1 cellular context compared by ENCODE assay signal in genomic region chr12:42144424-42145196, GRCh38.
TF ChIP-seq lines count a peak whose summit lies in the region.

Gene GXYLT1, minus strand, starts transcription at chr12:42144874. Its CDS starts 228 bp downstream, at chr12:42144646.

TF ChIP-seq in K562, 482 proteins besides CTCF, POLR2A, EP300 and RAD21 (continued from another document and continues in another):
- TF ChIP-seq STAT6 (CRISPR knock-in tag; IDR thresholded peaks at IDR 0.05) (no peak), E2F4 (CRISPR knock-in tag; IDR thresholded peaks at IDR 0.05; ENCODE audit: low read depth) (no peak), SETDB1 (IDR thresholded peaks at IDR 0.05; ENCODE audit: low read length) (no peak), NR2C2 (CRISPR knock-in tag; IDR thresholded peaks at IDR 0.05) (peak; percentile 60; the same call in 1 of the 2 replicates), NR2C2 (tag; IDR thresholded peaks at IDR 0.05) (peak; percentile 91), SUPT5H (IDR thresholded peaks at IDR 0.05) (peak; percentile 85), SREBF1 (IDR thresholded peaks at IDR 0.05; ENCODE audit: borderline replicate concordance, low read depth, low read length) (no peak), ZNF583 (CRISPR knock-in tag; IDR thresholded peaks at IDR 0.05) (no peak), ZNF224 (CRISPR knock-in tag; IDR thresholded peaks at IDR 0.05) (no peak), ZNF175 (CRISPR knock-in tag; IDR thresholded peaks at IDR 0.05; ENCODE audit: low read depth) (no peak), POLR2AphosphoS5 (IDR thresholded peaks at IDR 0.05; ENCODE audit: control insufficient read depth, insufficient read depth, low read depth, low read length) (peak; percentile 52), OTX1 (CRISPR knock-in tag; IDR thresholded peaks at IDR 0.05) (no peak), MYBL2 (IDR thresholded peaks at IDR 0.05; ENCODE audit: low read depth) (no peak), MYBL2 (CRISPR knock-in tag; IDR thresholded peaks at IDR 0.05; ENCODE audit: borderline replicate concordance) (no peak), STAT5B (CRISPR knock-in tag; IDR thresholded peaks at IDR 0.05) (no peak), PURB (CRISPR knock-in tag; IDR thresholded peaks at IDR 0.05; ENCODE audit: low read depth) (no peak), TAF1 (IDR thresholded peaks at IDR 0.05; ENCODE audit: control insufficient read depth, extremely low read depth, insufficient read depth, low read length, severe bottlenecking) (peak; percentile 83), ZSCAN29 (IDR thresholded peaks at IDR 0.05) (no peak), ZNF408 (CRISPR knock-in tag; IDR thresholded peaks at IDR 0.05; ENCODE audit: low read depth) (no peak), ZNF707 (CRISPR knock-in tag; conservative IDR thresholded peaks at IDR 0.05) (no peak), CBFA2T2 (conservative IDR thresholded peaks at IDR 0.05) (no peak), CHD4 (IDR thresholded peaks at IDR 0.05; ENCODE audit: insufficient read depth, insufficient replicate concordance, low read depth, low read length, poor library complexity, severe bottlenecking) (no peak), DNMT1 (IDR thresholded peaks at IDR 0.05) (no peak), ARID4B (CRISPR knock-in tag; IDR thresholded peaks at IDR 0.05) (peak; percentile 82), CCAR2 (IDR thresholded peaks at IDR 0.05; ENCODE audit: low read depth, low read length) (no peak), ZNF232 (CRISPR knock-in tag; IDR thresholded peaks at IDR 0.05) (0 out of 2 replicates have a peak, but pooled peaks have one; percentile 20), NCOA6 (IDR thresholded peaks at IDR 0.05) (peak; percentile 75; the same call in 1 of the 2 replicates), PTBP1 (IDR thresholded peaks at IDR 0.05; ENCODE audit: low read depth, low read length) (no peak), ARID3B (CRISPR knock-in tag; IDR thresholded peaks at IDR 0.05; ENCODE audit: borderline replicate concordance) (no peak), HCFC1 (IDR thresholded peaks at IDR 0.05; ENCODE audit: low read depth, low read length) (no peak), POLR2H (tag; IDR thresholded peaks at IDR 0.05; ENCODE audit: low read depth) (peak; percentile 62), L3MBTL2 (IDR thresholded peaks at IDR 0.05) (peak; percentile 90; the same call in 1 of the 2 replicates), FOS (IDR thresholded peaks at IDR 0.05; ENCODE audit: extremely low read depth, insufficient read length) (no peak), ZNF830 (CRISPR knock-in tag; IDR thresholded peaks at IDR 0.05) (no peak), TEAD2 (tag; IDR thresholded peaks at IDR 0.05) (no peak), SMARCA5 (IDR thresholded peaks at IDR 0.05) (no peak), HEY1 (CRISPR knock-in tag; IDR thresholded peaks at IDR 0.05; ENCODE audit: borderline replicate concordance) (no peak), SIN3B (IDR thresholded peaks at IDR 0.05; ENCODE audit: low read depth) (peak; percentile 54; the same call in 1 of the 2 replicates), CBX5 (IDR thresholded peaks at IDR 0.05; ENCODE audit: borderline replicate concordance, low read depth) (no peak), SMARCA4 (IDR thresholded peaks at IDR 0.05) (no peak), PHTF2 (CRISPR knock-in tag; IDR thresholded peaks at IDR 0.05) (no peak), E2F5 (CRISPR knock-in tag; IDR thresholded peaks at IDR 0.05) (no peak), FOXO4 (CRISPR knock-in tag; IDR thresholded peaks at IDR 0.05) (no peak), ARID1B (IDR thresholded peaks at IDR 0.05) (no peak), BRD9 (IDR thresholded peaks at IDR 0.05; ENCODE audit: low read depth, partially characterized antibody) (no peak), NRF1 (conservative IDR thresholded peaks at IDR 0.05 in 1 of 2, IDR thresholded peaks at IDR 0.05 in 1 of 2) (peak; percentile 95), TEAD4 (IDR thresholded peaks at IDR 0.05; ENCODE audit: low read length) (peak; percentile 49; the same call in 1 of the 2 replicates), TEAD4 (CRISPR knock-in tag; IDR thresholded peaks at IDR 0.05; ENCODE audit: borderline replicate concordance) (no peak), HNRNPL (IDR thresholded peaks at IDR 0.05; ENCODE audit: low read depth, low read length) (peak; percentile 80; the same call in 1 of the 2 replicates), ZNF507 (tag; conservative IDR thresholded peaks at IDR 0.05) (no peak), CREB3L1 (IDR thresholded peaks at IDR 0.05; ENCODE audit: borderline replicate concordance, low read depth) (0 out of 2 replicates have a peak, but pooled peaks have one; percentile 16), CC2D1A (IDR thresholded peaks at IDR 0.05) (no peak), NFATC3 (IDR thresholded peaks at IDR 0.05) (no peak), HNRNPUL1 (IDR thresholded peaks at IDR 0.05; ENCODE audit: low read length) (no peak), ZNF277 (CRISPR knock-in tag; IDR thresholded peaks at IDR 0.05; ENCODE audit: borderline replicate concordance) (no peak), DMBX1 (CRISPR knock-in tag; IDR thresholded peaks at IDR 0.05; ENCODE audit: borderline replicate concordance) (no peak), ZNF449 (CRISPR knock-in tag; IDR thresholded peaks at IDR 0.05) (no peak), ELF4 (CRISPR knock-in tag; IDR thresholded peaks at IDR 0.05) (no peak), PHB2 (IDR thresholded peaks at IDR 0.05; ENCODE audit: low read depth) (no peak)
